In genomic region chr19:12872941-12873890, GRCh38 we compare ENCODE assay signal across 8 cellular contexts.
A peak's percentile ranks its signal among the peaks of the same experiment; 100 is the strongest.
DNase-seq lines count a peak whose midpoint lies in the region; ATAC-seq and TF ChIP-seq lines count a peak whose summit lies in the region.

No MANE protein-coding gene starts in this region.

- peak overlapping the region; percentile 57 for H3K27ac Mint-ChIP-seq in stimulated activated memory B cell treated with anti-CD40 and anti-IgM and Interleukin-4, amounts not matched to agents 10 μg/mL and 1 μg/mL and 100 μg/mL, for 72 hours

- H3K27me3 Mint-ChIP-seq in stimulated activated memory B cell treated with anti-CD40 and anti-IgM and Interleukin-4, amounts not matched to agents 10 μg/mL and 1 μg/mL and 100 μg/mL, for 72 hours, result no peaks in the 10 kb centered on the region

- H3K4me3 Mint-ChIP-seq in stimulated activated memory B cell treated with anti-CD40 and anti-IgM and Interleukin-4, amounts not matched to agents 10 μg/mL and 1 μg/mL and 100 μg/mL, for 72 hours, result peak overlapping the region; percentile 53

- peaks cover under 1% of the 10 kb centered on the region for H3K4me1 Mint-ChIP-seq in stimulated activated memory B cell treated with anti-CD40 and anti-IgM and Interleukin-4, amounts not matched to agents 10 μg/mL and 1 μg/mL and 100 μg/mL, for 72 hours

- in situ Hi-C loops in astrocyte of the spinal cord (cut with HindIII; ENCODE audit: low sequenced_read_pairs), result no loop called here

- TF ChIP-seq CTCF in GM20000 (IDR thresholded peaks at IDR 0.05; ENCODE audit: extremely low read depth, missing control alignments), result no peak
- TF ChIP-seq CTCF in astrocyte of the spinal cord (IDR thresholded peaks at IDR 0.05; ENCODE audit: low read depth, low read length), result no peak

- H3K4me3 ChIP-seq in astrocyte of the spinal cord (ENCODE audit: low read depth, low read length), result no peak overlapping the region

- H3K36me3 Mint-ChIP-seq in stimulated activated memory B cell treated with anti-CD40 and anti-IgM and Interleukin-4, amounts not matched to agents 10 μg/mL and 1 μg/mL and 100 μg/mL, for 72 hours, result peaks cover 44% of the 10 kb centered on the region

- peak; percentile 61 for ATAC-seq in stimulated activated memory B cell treated with anti-CD40 and anti-IgM and Interleukin-4, amounts not matched to agents 10 μg/mL and 1 μg/mL and 100 μg/mL, for 72 hours
- ATAC-seq in HG02759 (IDR thresholded peaks at IDR 0.05; ENCODE audit: unreplicated experiment), result no peak
- no peak for ATAC-seq in GM21423 (IDR thresholded peaks at IDR 0.05; ENCODE audit: unreplicated experiment)

- H3K9me3 Mint-ChIP-seq in stimulated activated memory B cell treated with anti-CD40 and anti-IgM and Interleukin-4, amounts not matched to agents 10 μg/mL and 1 μg/mL and 100 μg/mL, for 72 hours, result peaks cover 8% of the 10 kb centered on the region

- DNase-seq in GM20000 (ENCODE audit: low spot score), result peak; percentile 63
- peak; percentile 53 for DNase-seq in RPMI8226
- DNase-seq in astrocyte of the spinal cord (ENCODE audit: low read depth, low spot score), result peak; percentile 43
- DNase-seq in islet precursor cell, result peak; percentile 56
- DNase-seq in NCI-H774 (lab: John Stamatoyannopoulos, UW), result no peak
